Comparison of ENCODE assay signal across 1 cellular context in genomic region chr7:132162745-132163144, GRCh38.
TF ChIP-seq lines count a peak whose summit lies in the region.

No MANE protein-coding gene starts in this region.

TF ChIP-seq in WTC11, 78 proteins besides CTCF, POLR2A, EP300 and RAD21 (continued from another document):
- TF ChIP-seq HMGXB4 (CRISPR knock-in tag; IDR thresholded peaks at IDR 0.05) (no peak), TCF7 (CRISPR knock-in tag; IDR thresholded peaks at IDR 0.05; ENCODE audit: low read depth) (no peak), FOXJ3 (CRISPR knock-in tag; IDR thresholded peaks at IDR 0.05; ENCODE audit: borderline replicate concordance) (no peak), ZBTB21 (CRISPR knock-in tag; IDR thresholded peaks at IDR 0.05; ENCODE audit: borderline replicate concordance) (no peak), OVOL2 (CRISPR knock-in tag; IDR thresholded peaks at IDR 0.05; ENCODE audit: borderline replicate concordance) (no peak)
